Comparison of ENCODE assay signal across 9 cellular contexts in genomic region chr2:47309952-47310800, GRCh38. TPM values are rescaled to one million over a fixed set of nuclear protein-coding genes. Genes with fewer than 3 reads are reported as not detected.
DNase-seq lines count a peak whose midpoint lies in the region; ATAC-seq, FAIRE-seq and TF ChIP-seq lines count a peak whose summit lies in the region.
"Had no signal": no experiment of that assay in that cellular context is flagged by ENCODE, and none has a peak within 500 bp of the region (broad histone marks: within the 10 kb centered on the region; RNA-seq: fewer than 3 reads in every experiment).

No MANE protein-coding gene starts in this region.

- peak; percentile 84 for DNase-seq in GM18507 (ENCODE audit: extremely low spot score, insufficient read length, low read depth)
- DNase-seq in MV-4-11 (lab: John Stamatoyannopoulos, UW) = peak; percentile 81
- DNase-seq in neural progenitor cell (ENCODE audit: low spot score) = peak; percentile 45
- DNase-seq in activated naive CD4-positive, alpha-beta T cell treated with anti-CD3 and anti-CD28 coated beads for 36 hours = no peak
- DNase-seq in stimulated activated naive CD4-positive, alpha-beta T cell treated with Interleukin-2 at 50 U/mL for 16 hours (lab: John Stamatoyannopoulos, UW) = no peak
- no peak for DNase-seq in kidney tubule cell (ENCODE audit: low spot score)

- H3K4me2 ChIP-seq in neural progenitor cell = peak overlapping the region; percentile 36

- no peaks in the 10 kb centered on the region for H3K36me3 ChIP-seq in neural progenitor cell

- CTCF ChIA-PET in activated naive CD4-positive, alpha-beta T cell treated with anti-CD3 and anti-CD28 coated beads for 36 hours (lab: Charles Lee) = interaction anchor here (0.6 to 1.3 kb wide), 4 partner anchors 13 to 374 kb away, joined by 3 to 6 read pairs (median 3); no protein-coding TSS in a partner anchor

- H3K27me3 Mint-ChIP-seq in dendritic cell treated with granulocyte-macrophage colony-stimulating factor and Interleukin-4, amounts not matched to agents 40 ng/mL and 50 ng/mL, for 4 days = no peaks in the 10 kb centered on the region
- H3K27me3 Mint-ChIP-seq in neural progenitor cell (ENCODE audit: insufficient read depth, low read depth) = peaks cover 4% of the 10 kb centered on the region
- peaks cover 10% of the 10 kb centered on the region for H3K27me3 Mint-ChIP-seq in activated naive CD4-positive, alpha-beta T cell treated with anti-CD3 and anti-CD28 coated beads for 36 hours (ENCODE audit: low read depth)

- H3K9me3 ChIP-seq in neural progenitor cell (ENCODE audit: low read depth) = no peaks in the 10 kb centered on the region

- peaks cover 25% of the 10 kb centered on the region for H3F3A ChIP-seq in neural progenitor cell (ENCODE audit: low read depth)

- H4K20me1 ChIP-seq in neural progenitor cell (ENCODE audit: low read depth) = no peaks in the 10 kb centered on the region

- TF ChIP-seq CTCF in neural progenitor cell (IDR thresholded peaks at IDR 0.05) = no peak

- no peaks in the 10 kb centered on the region for H3K36me3 Mint-ChIP-seq in dendritic cell treated with granulocyte-macrophage colony-stimulating factor and Interleukin-4, amounts not matched to agents 40 ng/mL and 50 ng/mL, for 4 days (ENCODE audit: low read depth)
- H3K36me3 Mint-ChIP-seq in neural progenitor cell = peaks cover under 1% of the 10 kb centered on the region
- no peaks in the 10 kb centered on the region for H3K36me3 Mint-ChIP-seq in activated naive CD4-positive, alpha-beta T cell treated with anti-CD3 and anti-CD28 coated beads for 36 hours (ENCODE audit: low read depth)
- H3K36me3 Mint-ChIP-seq: natural killer cell treated with Interleukin-12 subunit alpha and Interleukin-12 subunit beta and Interleukin-15 and Interleukin-18, amount 100 ng/mL, for 72 hours had no signal

- H2AFZ ChIP-seq in neural progenitor cell (replicated peaks) = no peak overlapping the region

- ATAC-seq in HG02571 (IDR thresholded peaks at IDR 0.05; ENCODE audit: unreplicated experiment) = peak; percentile 85

- H3K4me3 Mint-ChIP-seq in dendritic cell treated with granulocyte-macrophage colony-stimulating factor and Interleukin-4, amounts not matched to agents 40 ng/mL and 50 ng/mL, for 4 days = peak overlapping the region; percentile 56
- H3K4me3 Mint-ChIP-seq in neural progenitor cell = peak overlapping the region; percentile 57
- H3K4me3 Mint-ChIP-seq in activated naive CD4-positive, alpha-beta T cell treated with anti-CD3 and anti-CD28 coated beads for 36 hours = no peak overlapping the region
- H3K4me3 Mint-ChIP-seq: natural killer cell treated with Interleukin-12 subunit alpha and Interleukin-12 subunit beta and Interleukin-15 and Interleukin-18, amount 100 ng/mL, for 72 hours had no signal

- H3K79me2 ChIP-seq in neural progenitor cell (ENCODE audit: low read depth) = no peaks in the 10 kb centered on the region

- no peaks in the 10 kb centered on the region for H3K9me3 Mint-ChIP-seq in dendritic cell treated with granulocyte-macrophage colony-stimulating factor and Interleukin-4, amounts not matched to agents 40 ng/mL and 50 ng/mL, for 4 days
- no peaks in the 10 kb centered on the region for H3K9me3 Mint-ChIP-seq in neural progenitor cell
- no peaks in the 10 kb centered on the region for H3K9me3 Mint-ChIP-seq in activated naive CD4-positive, alpha-beta T cell treated with anti-CD3 and anti-CD28 coated beads for 36 hours
- H3K9me3 Mint-ChIP-seq: natural killer cell treated with Interleukin-12 subunit alpha and Interleukin-12 subunit beta and Interleukin-15 and Interleukin-18, amount 100 ng/mL, for 72 hours had no signal

- peak; percentile 97 for FAIRE-seq in GM18507 (lab: Jason Lieb, UNC)

- peak overlapping the region; percentile 86 for H3K27ac Mint-ChIP-seq in dendritic cell treated with granulocyte-macrophage colony-stimulating factor and Interleukin-4, amounts not matched to agents 40 ng/mL and 50 ng/mL, for 4 days
- peak overlapping the region; percentile 86 for H3K27ac Mint-ChIP-seq in neural progenitor cell
- H3K27ac Mint-ChIP-seq in activated naive CD4-positive, alpha-beta T cell treated with anti-CD3 and anti-CD28 coated beads for 36 hours = no peak overlapping the region

- H3K4me1 ChIP-seq in neural progenitor cell = peaks cover 24% of the 10 kb centered on the region

- H3K9ac ChIP-seq in neural progenitor cell = no peak overlapping the region

- H3K4me3 ChIP-seq in neural progenitor cell = no peak overlapping the region

- intact Hi-C loops in dendritic cell treated with granulocyte-macrophage colony-stimulating factor and Interleukin-4, amounts not matched to agents 40 ng/mL and 50 ng/mL, for 4 days (cut with micrococcal nuclease) = no loop called here
- intact Hi-C loops in activated naive CD4-positive, alpha-beta T cell treated with anti-CD3 and anti-CD28 coated beads for 36 hours (cut with micrococcal nuclease) = no loop called here

- H3K27ac ChIP-seq in neural progenitor cell = peak overlapping the region; percentile 60

- peaks cover 72% of the 10 kb centered on the region for H3K4me1 Mint-ChIP-seq in dendritic cell treated with granulocyte-macrophage colony-stimulating factor and Interleukin-4, amounts not matched to agents 40 ng/mL and 50 ng/mL, for 4 days (ENCODE audit: low read depth)
- peaks cover 40% of the 10 kb centered on the region for H3K4me1 Mint-ChIP-seq in neural progenitor cell
- H3K4me1 Mint-ChIP-seq in activated naive CD4-positive, alpha-beta T cell treated with anti-CD3 and anti-CD28 coated beads for 36 hours (ENCODE audit: low read depth) = no peaks in the 10 kb centered on the region

- H3K27me3 ChIP-seq in neural progenitor cell = no peaks in the 10 kb centered on the region

RNA-seq across cellular contexts. Expression of gene EPCAM, which starts 58.9 kb away (rescaled TPM):
- 3.7 and 11.1 TPM in 2 replicates for total RNA-seq in neural progenitor cell (ENCODE audit: low replicate concordance)
- total RNA-seq in activated naive CD4-positive, alpha-beta T cell treated with anti-CD3 and anti-CD28 coated beads for 36 hours = under 1 TPM; 0.17 to 0.30 TPM

Comparison
In these comparisons a context has a peak if more than half of its experiments do, and no peak if none do; other contexts are left out.
1. DNase-seq: peak in GM18507 (single experiment), MV-4-11 (single experiment) and neural progenitor cell (single experiment); none in activated naive CD4-positive, alpha-beta T cell treated with anti-CD3 and anti-CD28 coated beads for 36 hours (single experiment), stimulated activated naive CD4-positive, alpha-beta T cell treated with Interleukin-2 at 50 U/mL for 16 hours (single experiment) and kidney tubule cell (single experiment).